In the genomic region with DNA sequence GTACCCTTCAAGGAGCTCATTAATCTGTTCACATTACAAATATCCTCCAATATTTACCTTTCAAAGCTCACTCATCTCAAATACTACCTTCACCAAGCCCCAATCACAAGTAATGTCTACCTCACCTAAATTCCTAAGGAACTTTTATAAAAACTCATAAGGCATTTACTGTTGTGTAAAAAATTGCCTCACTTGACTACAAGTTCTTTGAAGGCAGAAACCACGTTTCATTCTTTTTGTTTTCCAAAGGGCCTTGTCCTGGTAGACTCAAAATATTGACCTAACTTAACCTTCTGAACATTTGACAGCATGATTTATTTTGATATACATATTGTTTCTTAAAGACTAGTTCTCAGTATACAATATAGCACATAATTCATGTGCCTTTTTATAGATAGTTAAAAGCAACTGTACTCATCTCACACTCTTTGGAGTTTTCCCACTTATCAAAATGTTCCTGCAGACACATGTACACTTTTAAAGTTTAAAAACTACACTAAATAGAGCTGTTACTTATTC, we compare ENCODE assay signal across 14 cellular contexts. TPM values are rescaled to one million over a fixed set of nuclear protein-coding genes. Genes with fewer than 3 reads are reported as not detected.
DNase-seq lines count a peak whose midpoint lies in the region; ATAC-seq and TF ChIP-seq lines count a peak whose summit lies in the region.
"Had no signal": no experiment of that assay in that cellular context is flagged by ENCODE, and none has a peak within 500 bp of the region (broad histone marks: within the 10 kb centered on the region; RNA-seq: fewer than 3 reads in every experiment).

No MANE protein-coding gene starts in this region.

- peaks cover 37 to 57% (median 46%) of the 10 kb centered on the region in 4 donors for H3K4me1 Mint-ChIP-seq in CD4-positive, alpha-beta memory T cell
- H3K4me1 Mint-ChIP-seq in chondrocyte (ENCODE audit: low read depth) (peaks cover 32% of the 10 kb centered on the region), neural crest cell (peaks cover 26% of the 10 kb centered on the region)

- H3K9me3 Mint-ChIP-seq in CD4-positive, alpha-beta memory T cell: no peaks in the 10 kb centered on the region
- H3K9me3 Mint-ChIP-seq in chondrocyte (ENCODE audit: low read depth) (no peaks in the 10 kb centered on the region), neural crest cell (no peaks in the 10 kb centered on the region)

- POLR2A ChIA-PET in CD4-positive, alpha-beta memory T cell (lab: Charles Lee; ENCODE audit: partially characterized antibody): interaction anchor here (2.6 kb wide), 1 partner anchor 23 kb away, joined by 9 read pairs; a partner anchor contains a TSS

- intact Hi-C loops in CD4-positive, alpha-beta memory T cell (cut with micrococcal nuclease): no loop called here

- peaks cover 0 to 7% of the 10 kb centered on the region in 2 donors for H3K36me3 Mint-ChIP-seq in CD4-positive, alpha-beta memory T cell
- H3K36me3 Mint-ChIP-seq in chondrocyte (ENCODE audit: low read depth) (no peaks in the 10 kb centered on the region), neural crest cell (ENCODE audit: low read depth) (no peaks in the 10 kb centered on the region)

- no peaks in the 10 kb centered on the region for H3K9me3 ChIP-seq in CD4-positive, alpha-beta memory T cell (ENCODE audit: control insufficient read depth in 1 of 2, low read length in 2 of 2)

- H3K27ac ChIP-seq in CD4-positive, alpha-beta memory T cell (ENCODE audit: low read depth, low read length): no peak overlapping the region
- H3K27ac ChIP-seq: dorsolateral prefrontal cortex had no signal

- H3K4me3 Mint-ChIP-seq in CD4-positive, alpha-beta memory T cell: peak overlapping the region in 7 of 8 donors; percentile 36 to 96 (median 61)
- H3K4me3 Mint-ChIP-seq in chondrocyte (ENCODE audit: unreplicated experiment): peak overlapping the region; percentile 92
- H3K4me3 Mint-ChIP-seq in neural crest cell: peak overlapping the region; percentile 89

- ATAC-seq in HG02642 (IDR thresholded peaks at IDR 0.05; ENCODE audit: poor library complexity, unreplicated experiment) (no peak), GM18868 (IDR thresholded peaks at IDR 0.05; ENCODE audit: unreplicated experiment) (no peak), GM19467 (IDR thresholded peaks at IDR 0.05; ENCODE audit: unreplicated experiment) (no peak), GM18520 (IDR thresholded peaks at IDR 0.05; ENCODE audit: unreplicated experiment) (no peak)

- no peaks in the 10 kb centered on the region for H3K36me3 ChIP-seq in CD4-positive, alpha-beta memory T cell (ENCODE audit: insufficient read depth, low read length)

- TF ChIP-seq CTCF in chondrocyte (IDR thresholded peaks at IDR 0.05): no peak
- TF ChIP-seq CTCF in neural crest cell (conservative IDR thresholded peaks at IDR 0.05): no peak

- no peak overlapping the region for H3K4me3 ChIP-seq in CD4-positive, alpha-beta memory T cell (ENCODE audit: low read length in 2 of 2)

- peak overlapping the region in 4 of 7 donors; percentile 3 to 97 (median 43) for H3K27ac Mint-ChIP-seq in CD4-positive, alpha-beta memory T cell
- H3K27ac Mint-ChIP-seq in chondrocyte (ENCODE audit: unreplicated experiment): peak overlapping the region; percentile 94
- no peak overlapping the region for H3K27ac Mint-ChIP-seq in neural crest cell (ENCODE audit: unreplicated experiment)

- peaks cover 57% of the 10 kb centered on the region for H3K4me1 ChIP-seq in CD4-positive, alpha-beta memory T cell (ENCODE audit: insufficient read depth, low read length)

- no peaks in the 10 kb centered on the region for H3K27me3 ChIP-seq in CD4-positive, alpha-beta memory T cell (ENCODE audit: insufficient read depth, low read length)
- H3K27me3 ChIP-seq: dorsolateral prefrontal cortex had no signal

- DNase-seq in CD4-positive, alpha-beta memory T cell: no peak
- peak; percentile 28 for DNase-seq in MV-4-11 (lab: John Stamatoyannopoulos, UW)
- DNase-seq in chondrocyte (ENCODE audit: low spot score): no peak
- no peak for DNase-seq in neural crest cell (ENCODE audit: low read depth, low spot score)
- DNase-seq: DMS53; dorsolateral prefrontal cortex; hippocampal formation; NCI-H69; stimulated activated CD4-positive, alpha-beta T cell treated with anti-CD3 and anti-CD28 coated beads, Interleukin-4, amount 100 ng/mL, for 1 hour; T-helper 9 cell had no signal

- CTCF ChIA-PET in CD4-positive, alpha-beta memory T cell (lab: Charles Lee; ENCODE audit: partially characterized antibody): no interaction called here

- H3K27me3 Mint-ChIP-seq in CD4-positive, alpha-beta memory T cell: no peaks in the 10 kb centered on the region
- H3K27me3 Mint-ChIP-seq in chondrocyte (ENCODE audit: low read depth) (no peaks in the 10 kb centered on the region), neural crest cell (ENCODE audit: low read depth) (no peaks in the 10 kb centered on the region)

RNA-seq across cellular contexts. Expression of a gene that starts 2.5 kb away (rescaled TPM):
- total RNA-seq in CD4-positive, alpha-beta memory T cell: 10 to 100 TPM; 87.4 to 89.1 TPM
- 10 to 100 TPM; 43.0 to 43.4 TPM for polyA plus RNA-seq in CD4-positive, alpha-beta memory T cell
- total RNA-seq in chondrocyte (38.8 to 48.6 TPM (median 41.7 TPM) in 3 replicates), neural crest cell (64.1 and 67.4 TPM in 2 replicates)

RNA-seq across cellular contexts. Expression of a gene that starts 22.3 kb away (rescaled TPM):
- total RNA-seq in CD4-positive, alpha-beta memory T cell: 10 to 100 TPM; 21.7 TPM
- polyA plus RNA-seq in CD4-positive, alpha-beta memory T cell: 1 to 10 TPM; 6.0 to 7.3 TPM
- 18.6 to 25.6 TPM (median 19.1 TPM) in 3 replicates for total RNA-seq in chondrocyte
- 6.2 and 8.0 TPM in 2 replicates for total RNA-seq in neural crest cell
